1 cellular context compared by ENCODE assay signal in genomic region chr11:76444384-76445121, GRCh38.
TF ChIP-seq lines count a peak whose summit lies in the region.

TSS of gene EMSY (plus strand) at chr11:76445018. CDS start at chr11:76446939, 1,921 bp downstream.

TF ChIP-seq in HepG2, 621 proteins besides CTCF, POLR2A, EP300 and RAD21 (continued from another document and continues in another):
- TF ChIP-seq AHDC1 (CRISPR knock-in tag; IDR thresholded peaks at IDR 0.05; ENCODE audit: borderline replicate concordance) (no peak), BRD4 (CRISPR knock-in tag; IDR thresholded peaks at IDR 0.05) (no peak; the same call in 1 of the 2 replicates), RFX1 (IDR thresholded peaks at IDR 0.05) (peak; percentile 51; the same call in 1 of the 2 replicates), SNAPC4 (CRISPR knock-in tag; IDR thresholded peaks at IDR 0.05) (0 out of 2 replicates have a peak, but pooled peaks have one; percentile 34), PBX2 (CRISPR knock-in tag; IDR thresholded peaks at IDR 0.05) (no peak), PCBP2 (optimal IDR thresholded peaks at IDR 0.05; ENCODE audit: low read depth, low read length, poor library complexity, severe bottlenecking) (no peak), HIC2 (CRISPR knock-in tag; IDR thresholded peaks at IDR 0.05; ENCODE audit: low read depth) (no peak), TRAFD1 (CRISPR knock-in tag; IDR thresholded peaks at IDR 0.05; ENCODE audit: borderline replicate concordance) (no peak), ZNF572 (CRISPR knock-in tag; IDR thresholded peaks at IDR 0.05) (no peak), ZNF225 (CRISPR knock-in tag; IDR thresholded peaks at IDR 0.05) (no peak; the same call in 1 of the 2 replicates), NPAS2 (CRISPR knock-in tag; IDR thresholded peaks at IDR 0.05; ENCODE audit: borderline replicate concordance) (no peak), ZNF7 (CRISPR knock-in tag; IDR thresholded peaks at IDR 0.05) (no peak), LBX2 (CRISPR knock-in tag; IDR thresholded peaks at IDR 0.05; ENCODE audit: borderline replicate concordance) (no peak), AKNA (CRISPR knock-in tag; IDR thresholded peaks at IDR 0.05; ENCODE audit: borderline replicate concordance) (0 out of 2 replicates have a peak, but pooled peaks have one; percentile 4), ZNF512 (CRISPR knock-in tag; IDR thresholded peaks at IDR 0.05) (no peak), ZNF282 (IDR thresholded peaks at IDR 0.05; ENCODE audit: partially characterized antibody) (no peak), PHF8 (CRISPR knock-in tag; IDR thresholded peaks at IDR 0.05) (peak; percentile 93), ZNF501 (CRISPR knock-in tag; IDR thresholded peaks at IDR 0.05) (peak; percentile 89; the same call in 1 of the 2 replicates), TFE3 (CRISPR knock-in tag; IDR thresholded peaks at IDR 0.05) (peak; percentile 29; the same call in 1 of the 2 replicates), SRF (IDR thresholded peaks at IDR 0.05; ENCODE audit: low read depth, low read length) (no peak), NFE2L1 (CRISPR knock-in tag; IDR thresholded peaks at IDR 0.05; ENCODE audit: borderline replicate concordance) (no peak), REPIN1 (CRISPR knock-in tag; IDR thresholded peaks at IDR 0.05; ENCODE audit: borderline replicate concordance, low read depth) (peak; percentile 86), KAT2B (IDR thresholded peaks at IDR 0.05; ENCODE audit: borderline replicate concordance, low read depth, low read length) (no peak), ZNF720 (CRISPR knock-in tag; IDR thresholded peaks at IDR 0.05) (0 out of 2 replicates have a peak, but pooled peaks have one; percentile 56), MIXL1 (CRISPR knock-in tag; IDR thresholded peaks at IDR 0.05) (peak; percentile 64)
